8 cellular contexts compared by ENCODE assay signal in genomic region chr13:21061077-21061945, GRCh38. TPM values are rescaled to one million over a fixed set of nuclear protein-coding genes. Genes with fewer than 3 reads are reported as not detected.
A peak's percentile ranks its signal among the peaks of the same experiment; 100 is the strongest.
DNase-seq lines count a peak whose midpoint lies in the region; ATAC-seq and TF ChIP-seq lines count a peak whose summit lies in the region.

LATS2 (minus strand) TSS chr13:21061586; CDS start chr13:21046026, 15,560 bp downstream.

- peak within 1 kb of the TSS; percentile 97 for H3K4me3 ChIP-seq in BLaER1
- peak within 1 kb of the TSS; percentile 61 for H3K4me3 ChIP-seq in OCI-LY7 (ENCODE audit: low read depth, low read length, poor library complexity, severe bottlenecking)
- peak within 1 kb of the TSS; percentile 69 to 92 for H3K4me3 ChIP-seq in muscle layer of colon (ENCODE audit: low read depth in 1 of 2, low read length in 2 of 2)

- H3K9ac ChIP-seq in BLaER1 (peak within 1 kb of the TSS; percentile 92), muscle layer of colon (ENCODE audit: low read length) (peak within 1 kb of the TSS; percentile 51)

- CTCF ChIA-PET in OCI-LY7 (lab: Charles Lee; ENCODE audit: unreplicated experiment): interaction anchor here (0.6 kb wide), 1 partner anchor 536 kb away, joined by 16 read pairs; the partner anchor contains the start of gene CRYL1

- no peaks in the 10 kb centered on the region for H3K36me3 Mint-ChIP-seq in activated T-helper 17 cell treated with anti-CD3 and anti-CD28 coated beads, Interleukin-2, amount 50 U/mL, for 72 hours (ENCODE audit: low read depth)
- no peaks in the 10 kb centered on the region for H3K36me3 Mint-ChIP-seq in stimulated activated naive B cell treated with anti-CD40 and anti-IgM and Interleukin-4, amounts not matched to agents 10 μg/mL and 1 μg/mL and 100 μg/mL, for 72 hours

- H4K20me1 ChIP-seq in BLaER1 (peaks cover 44% of the 10 kb centered on the region), OCI-LY7 (ENCODE audit: insufficient read depth, low read length) (no peaks in the 10 kb centered on the region)

- H3K9me3 ChIP-seq in BLaER1 (no peaks in the 10 kb centered on the region), OCI-LY7 (ENCODE audit: low read length) (no peaks in the 10 kb centered on the region), muscle layer of colon (ENCODE audit: low read length) (no peaks in the 10 kb centered on the region)

- TF ChIP-seq CTCF in OCI-LY7 (conservative IDR thresholded peaks at IDR 0.05; ENCODE audit: low read length): no peak

- peak; percentile 94 for ATAC-seq in GM19035 (IDR thresholded peaks at IDR 0.05; ENCODE audit: unreplicated experiment)
- ATAC-seq in HG03175 (IDR thresholded peaks at IDR 0.05; ENCODE audit: unreplicated experiment): peak; percentile 92
- ATAC-seq in activated T-helper 17 cell treated with anti-CD3 and anti-CD28 coated beads, Interleukin-2, amount 50 U/mL, for 72 hours (replicated peaks): peak; percentile 94
- ATAC-seq in stimulated activated naive B cell treated with anti-CD40 and anti-IgM and Interleukin-4, amounts not matched to agents 10 μg/mL and 1 μg/mL and 100 μg/mL, for 72 hours (replicated peaks): peak; percentile 89 to 91

- peaks cover 5% of the 10 kb centered on the region for H3K4me1 Mint-ChIP-seq in activated T-helper 17 cell treated with anti-CD3 and anti-CD28 coated beads, Interleukin-2, amount 50 U/mL, for 72 hours
- H3K4me1 Mint-ChIP-seq in stimulated activated naive B cell treated with anti-CD40 and anti-IgM and Interleukin-4, amounts not matched to agents 10 μg/mL and 1 μg/mL and 100 μg/mL, for 72 hours: peaks cover 5 to 6% of the 10 kb centered on the region in 2 donors

- POLR2A ChIA-PET in OCI-LY7 (lab: Charles Lee): no interaction called here

- H3K27ac Mint-ChIP-seq in activated T-helper 17 cell treated with anti-CD3 and anti-CD28 coated beads, Interleukin-2, amount 50 U/mL, for 72 hours: peak within 1 kb of the TSS; percentile 75
- peak within 1 kb of the TSS; percentile 85 for H3K27ac Mint-ChIP-seq in stimulated activated naive B cell treated with anti-CD40 and anti-IgM and Interleukin-4, amounts not matched to agents 10 μg/mL and 1 μg/mL and 100 μg/mL, for 72 hours

- intact Hi-C loops in OCI-LY7 (cut with micrococcal nuclease; ENCODE audit: unreplicated experiment): no loop called here

- H3K4me3 Mint-ChIP-seq in activated T-helper 17 cell treated with anti-CD3 and anti-CD28 coated beads, Interleukin-2, amount 50 U/mL, for 72 hours: peak within 1 kb of the TSS; percentile 82
- H3K4me3 Mint-ChIP-seq in stimulated activated naive B cell treated with anti-CD40 and anti-IgM and Interleukin-4, amounts not matched to agents 10 μg/mL and 1 μg/mL and 100 μg/mL, for 72 hours: peak within 1 kb of the TSS; percentile 83

- H3K36me3 ChIP-seq in BLaER1: no peaks in the 10 kb centered on the region; the same call in 1 of the 2 replicates
- H3K36me3 ChIP-seq in OCI-LY7 (ENCODE audit: insufficient read depth, low read length): no peaks in the 10 kb centered on the region
- no peaks in the 10 kb centered on the region for H3K36me3 ChIP-seq in muscle layer of colon (ENCODE audit: insufficient read depth, low read length)

- no peaks in the 10 kb centered on the region for H3K9me3 Mint-ChIP-seq in activated T-helper 17 cell treated with anti-CD3 and anti-CD28 coated beads, Interleukin-2, amount 50 U/mL, for 72 hours
- no peaks in the 10 kb centered on the region for H3K9me3 Mint-ChIP-seq in stimulated activated naive B cell treated with anti-CD40 and anti-IgM and Interleukin-4, amounts not matched to agents 10 μg/mL and 1 μg/mL and 100 μg/mL, for 72 hours

- no TSS peak for BruUV-seq in OCI-LY7 (replicated peaks; lab: Mats Ljungman, UMichigan)

- H3K27me3 Mint-ChIP-seq in activated T-helper 17 cell treated with anti-CD3 and anti-CD28 coated beads, Interleukin-2, amount 50 U/mL, for 72 hours: no peaks in the 10 kb centered on the region
- peaks cover 0 to 9% of the 10 kb centered on the region in 2 donors for H3K27me3 Mint-ChIP-seq in stimulated activated naive B cell treated with anti-CD40 and anti-IgM and Interleukin-4, amounts not matched to agents 10 μg/mL and 1 μg/mL and 100 μg/mL, for 72 hours

- H3K27ac ChIP-seq in BLaER1: peak within 1 kb of the TSS; percentile 89
- H3K27ac ChIP-seq in OCI-LY7 (ENCODE audit: low read depth, low read length, poor library complexity, severe bottlenecking): no peak within 1 kb of the TSS
- peak within 1 kb of the TSS; percentile 99 for H3K27ac ChIP-seq in muscle layer of colon (ENCODE audit: low read depth, low read length)

- peaks cover 48% of the 10 kb centered on the region for H3K4me1 ChIP-seq in BLaER1
- no peaks in the 10 kb centered on the region for H3K4me1 ChIP-seq in OCI-LY7 (ENCODE audit: insufficient read depth, low read length, poor library complexity, severe bottlenecking)
- peaks cover 28% of the 10 kb centered on the region for H3K4me1 ChIP-seq in muscle layer of colon (ENCODE audit: insufficient read depth, low read length)

- H3K27me3 ChIP-seq in BLaER1 (peaks cover 30% of the 10 kb centered on the region; the same call in 1 of the 2 replicates), muscle layer of colon (ENCODE audit: control insufficient read depth in 1 of 2, insufficient read depth in 2 of 2, low read length in 2 of 2) (no peaks in the 10 kb centered on the region)

- peak within 1 kb of the TSS; percentile 68 for H3K4me2 ChIP-seq in BLaER1
- peak within 1 kb of the TSS; percentile 27 for H3K4me2 ChIP-seq in OCI-LY7 (ENCODE audit: low read length)

- H2AFZ ChIP-seq in OCI-LY7 (ENCODE audit: low read length): peak within 1 kb of the TSS; percentile 80

- no peaks in the 10 kb centered on the region for H3K79me2 ChIP-seq in OCI-LY7 (ENCODE audit: insufficient read depth, low read depth, low read length)

- DNase-seq in OCI-LY7 (ENCODE audit: low spot score): peak; percentile 41
- peak; percentile 95 for DNase-seq in fibroblast of gingiva (ENCODE audit: low read depth)
- peak; percentile 70 for DNase-seq in stimulated activated naive B cell treated with anti-CD40 and anti-IgM and Interleukin-4, amounts not matched to agents 10 μg/mL and 1 μg/mL and 100 μg/mL, for 72 hours

- H3K9me2 ChIP-seq in OCI-LY7 (ENCODE audit: insufficient read depth, low read length): no peaks in the 10 kb centered on the region

RNA-seq across cellular contexts. Expression of gene LATS2, which starts in this region (rescaled TPM):
- total RNA-seq in OCI-LY7 (2014; rRNA removed; shearing (Covaris generic)): 0.10 and 0.19 TPM in 2 replicates
- total RNA-seq in OCI-LY7 (2022): 1.3 TPM in 2 replicates
- total RNA-seq in activated T-helper 17 cell treated with anti-CD3 and anti-CD28 coated beads, Interleukin-2, amount 50 U/mL, for 72 hours: 1 to 10 TPM; 4.9 to 9.2 TPM

Comparison
In these comparisons a context has a peak if more than half of its experiments do, and no peak if none do; other contexts are left out.
1. DNase-seq: peak in every context shown above with its lines; median percentile 95 in fibroblast of gingiva; 70 in stimulated activated naive B cell treated with anti-CD40 and anti-IgM and Interleukin-4, amounts not matched to agents 10 μg/mL and 1 μg/mL and 100 μg/mL, for 72 hours; 41 in OCI-LY7.